ENCODE assay signal across 1 cellular context in the genomic region with DNA sequence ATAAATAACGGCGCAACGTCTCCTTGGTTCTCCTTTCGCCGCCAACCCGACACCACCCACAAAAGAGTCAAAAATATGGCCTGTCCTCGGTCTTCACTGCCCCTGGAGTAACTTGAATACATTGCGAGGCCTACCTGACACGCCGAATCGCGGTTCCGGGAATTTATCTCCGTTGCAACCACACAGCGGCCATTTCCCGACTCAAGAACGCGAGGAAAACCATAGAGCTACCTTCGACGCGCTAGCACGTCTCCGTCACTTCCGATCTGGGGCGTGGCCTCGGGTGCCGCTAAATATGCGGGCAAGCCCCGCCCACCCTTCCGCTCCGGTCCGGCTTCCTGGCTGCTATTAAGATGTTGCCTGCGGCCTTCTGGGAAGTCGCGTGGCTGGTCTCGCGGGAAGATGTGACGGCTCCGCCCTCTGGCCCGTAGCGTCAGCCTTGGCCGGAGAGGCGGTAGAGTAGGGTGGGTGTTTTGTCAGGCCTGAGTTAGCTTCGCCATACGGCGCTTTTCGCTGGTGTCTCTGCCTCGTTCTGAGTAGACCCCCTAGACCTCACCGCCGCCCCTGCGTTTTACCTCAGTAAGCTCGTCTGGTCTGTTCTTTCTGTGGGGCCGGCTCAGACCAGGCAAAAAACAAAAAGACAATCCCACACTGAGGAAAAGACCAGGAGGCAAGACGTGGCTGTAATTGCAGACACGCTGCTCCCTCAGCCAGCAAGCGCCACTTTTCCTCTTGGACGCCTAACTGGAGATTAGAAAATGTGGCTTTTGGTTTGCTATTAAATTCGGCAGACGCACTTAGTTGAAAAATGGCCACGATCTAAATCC.
TF ChIP-seq lines count a peak whose summit lies in the region.

A gene with protein sequence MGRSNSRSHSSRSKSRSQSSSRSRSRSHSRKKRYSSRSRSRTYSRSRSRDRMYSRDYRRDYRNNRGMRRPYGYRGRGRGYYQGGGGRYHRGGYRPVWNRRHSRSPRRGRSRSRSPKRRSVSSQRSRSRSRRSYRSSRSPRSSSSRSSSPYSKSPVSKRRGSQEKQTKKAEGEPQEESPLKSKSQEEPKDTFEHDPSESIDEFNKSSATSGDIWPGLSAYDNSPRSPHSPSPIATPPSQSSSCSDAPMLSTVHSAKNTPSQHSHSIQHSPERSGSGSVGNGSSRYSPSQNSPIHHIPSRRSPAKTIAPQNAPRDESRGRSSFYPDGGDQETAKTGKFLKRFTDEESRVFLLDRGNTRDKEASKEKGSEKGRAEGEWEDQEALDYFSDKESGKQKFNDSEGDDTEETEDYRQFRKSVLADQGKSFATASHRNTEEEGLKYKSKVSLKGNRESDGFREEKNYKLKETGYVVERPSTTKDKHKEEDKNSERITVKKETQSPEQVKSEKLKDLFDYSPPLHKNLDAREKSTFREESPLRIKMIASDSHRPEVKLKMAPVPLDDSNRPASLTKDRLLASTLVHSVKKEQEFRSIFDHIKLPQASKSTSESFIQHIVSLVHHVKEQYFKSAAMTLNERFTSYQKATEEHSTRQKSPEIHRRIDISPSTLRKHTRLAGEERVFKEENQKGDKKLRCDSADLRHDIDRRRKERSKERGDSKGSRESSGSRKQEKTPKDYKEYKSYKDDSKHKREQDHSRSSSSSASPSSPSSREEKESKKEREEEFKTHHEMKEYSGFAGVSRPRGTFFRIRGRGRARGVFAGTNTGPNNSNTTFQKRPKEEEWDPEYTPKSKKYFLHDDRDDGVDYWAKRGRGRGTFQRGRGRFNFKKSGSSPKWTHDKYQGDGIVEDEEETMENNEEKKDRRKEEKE (minus strand): TSS at position 268 of the 827 bp plus-strand sequence. CDS start 9,980 bp downstream, outside the sequence.

TF ChIP-seq in HEK293, 187 proteins besides CTCF, POLR2A, EP300 and RAD21 (continued from another document and continues in another):
- TF ChIP-seq ZNF341 (tag by site-specific recombination; IDR thresholded peaks at IDR 0.05; ENCODE audit: low read depth) (0 out of 2 replicates have a peak, but pooled peaks have one; percentile 18), OSR2 (tag by site-specific recombination; IDR thresholded peaks at IDR 0.05) (no peak), ZNF571 (tag by site-specific recombination; IDR thresholded peaks at IDR 0.05) (no peak), ZNF639 (tag by site-specific recombination; IDR thresholded peaks at IDR 0.05) (peak; percentile 75; the same call in 1 of the 2 replicates), ZSCAN16 (tag by site-specific recombination; IDR thresholded peaks at IDR 0.05) (peak; percentile 12; the same call in 1 of the 2 replicates), PRDM2 (tag by site-specific recombination; IDR thresholded peaks at IDR 0.05; ENCODE audit: borderline replicate concordance) (no peak), GLIS1 (tag by site-specific recombination; IDR thresholded peaks at IDR 0.05) (no peak), ZSCAN23 (tag by site-specific recombination; IDR thresholded peaks at IDR 0.05) (peak; percentile 74; the same call in 1 of the 2 replicates), GLI4 (tag by site-specific recombination; IDR thresholded peaks at IDR 0.05) (0 out of 2 replicates have a peak, but pooled peaks have one; percentile 67), ZNF76 (tag by site-specific recombination; IDR thresholded peaks at IDR 0.05; ENCODE audit: borderline replicate concordance, low read depth) (peak; percentile 89), ZNF239 (tag by site-specific recombination; IDR thresholded peaks at IDR 0.05) (0 out of 2 replicates have a peak, but pooled peaks have one; percentile 21), ZNF280C (tag by site-specific recombination; IDR thresholded peaks at IDR 0.05) (no peak), ZNF292 (tag by site-specific recombination; IDR thresholded peaks at IDR 0.05; ENCODE audit: borderline replicate concordance, low read depth) (no peak), ZSCAN30 (tag by site-specific recombination; IDR thresholded peaks at IDR 0.05) (peak; percentile 28; the same call in 1 of the 2 replicates), ZNF843 (tag by site-specific recombination; IDR thresholded peaks at IDR 0.05) (peak; percentile 64), ZNF585B (tag by site-specific recombination; IDR thresholded peaks at IDR 0.05) (no peak)
- TF ChIP-seq, protein P1, sequence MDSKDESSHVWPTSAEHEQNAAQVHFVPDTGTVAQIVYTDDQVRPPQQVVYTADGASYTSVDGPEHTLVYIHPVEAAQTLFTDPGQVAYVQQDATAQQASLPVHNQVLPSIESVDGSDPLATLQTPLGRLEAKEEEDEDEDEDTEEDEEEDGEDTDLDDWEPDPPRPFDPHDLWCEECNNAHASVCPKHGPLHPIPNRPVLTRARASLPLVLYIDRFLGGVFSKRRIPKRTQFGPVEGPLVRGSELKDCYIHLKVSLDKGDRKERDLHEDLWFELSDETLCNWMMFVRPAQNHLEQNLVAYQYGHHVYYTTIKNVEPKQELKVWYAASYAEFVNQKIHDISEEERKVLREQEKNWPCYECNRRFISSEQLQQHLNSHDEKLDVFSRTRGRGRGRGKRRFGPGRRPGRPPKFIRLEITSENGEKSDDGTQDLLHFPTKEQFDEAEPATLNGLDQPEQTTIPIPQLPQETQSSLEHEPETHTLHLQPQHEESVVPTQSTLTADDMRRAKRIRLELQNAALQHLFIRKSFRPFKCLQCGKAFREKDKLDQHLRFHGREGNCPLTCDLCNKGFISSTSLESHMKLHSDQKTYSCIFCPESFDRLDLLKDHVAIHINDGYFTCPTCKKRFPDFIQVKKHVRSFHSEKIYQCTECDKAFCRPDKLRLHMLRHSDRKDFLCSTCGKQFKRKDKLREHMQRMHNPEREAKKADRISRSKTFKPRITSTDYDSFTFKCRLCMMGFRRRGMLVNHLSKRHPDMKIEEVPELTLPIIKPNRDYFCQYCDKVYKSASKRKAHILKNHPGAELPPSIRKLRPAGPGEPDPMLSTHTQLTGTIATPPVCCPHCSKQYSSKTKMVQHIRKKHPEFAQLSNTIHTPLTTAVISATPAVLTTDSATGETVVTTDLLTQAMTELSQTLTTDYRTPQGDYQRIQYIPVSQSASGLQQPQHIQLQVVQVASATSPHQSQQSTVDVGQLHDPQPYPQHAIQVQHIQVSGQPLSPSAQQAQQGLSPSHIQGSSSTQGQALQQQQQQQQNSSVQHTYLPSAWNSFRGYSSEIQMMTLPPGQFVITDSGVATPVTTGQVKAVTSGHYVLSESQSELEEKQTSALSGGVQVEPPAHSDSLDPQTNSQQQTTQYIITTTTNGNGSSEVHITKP (tag by site-specific recombination; IDR thresholded peaks at IDR 0.05) = peak; percentile 74
- TF ChIP-seq, protein P2, sequence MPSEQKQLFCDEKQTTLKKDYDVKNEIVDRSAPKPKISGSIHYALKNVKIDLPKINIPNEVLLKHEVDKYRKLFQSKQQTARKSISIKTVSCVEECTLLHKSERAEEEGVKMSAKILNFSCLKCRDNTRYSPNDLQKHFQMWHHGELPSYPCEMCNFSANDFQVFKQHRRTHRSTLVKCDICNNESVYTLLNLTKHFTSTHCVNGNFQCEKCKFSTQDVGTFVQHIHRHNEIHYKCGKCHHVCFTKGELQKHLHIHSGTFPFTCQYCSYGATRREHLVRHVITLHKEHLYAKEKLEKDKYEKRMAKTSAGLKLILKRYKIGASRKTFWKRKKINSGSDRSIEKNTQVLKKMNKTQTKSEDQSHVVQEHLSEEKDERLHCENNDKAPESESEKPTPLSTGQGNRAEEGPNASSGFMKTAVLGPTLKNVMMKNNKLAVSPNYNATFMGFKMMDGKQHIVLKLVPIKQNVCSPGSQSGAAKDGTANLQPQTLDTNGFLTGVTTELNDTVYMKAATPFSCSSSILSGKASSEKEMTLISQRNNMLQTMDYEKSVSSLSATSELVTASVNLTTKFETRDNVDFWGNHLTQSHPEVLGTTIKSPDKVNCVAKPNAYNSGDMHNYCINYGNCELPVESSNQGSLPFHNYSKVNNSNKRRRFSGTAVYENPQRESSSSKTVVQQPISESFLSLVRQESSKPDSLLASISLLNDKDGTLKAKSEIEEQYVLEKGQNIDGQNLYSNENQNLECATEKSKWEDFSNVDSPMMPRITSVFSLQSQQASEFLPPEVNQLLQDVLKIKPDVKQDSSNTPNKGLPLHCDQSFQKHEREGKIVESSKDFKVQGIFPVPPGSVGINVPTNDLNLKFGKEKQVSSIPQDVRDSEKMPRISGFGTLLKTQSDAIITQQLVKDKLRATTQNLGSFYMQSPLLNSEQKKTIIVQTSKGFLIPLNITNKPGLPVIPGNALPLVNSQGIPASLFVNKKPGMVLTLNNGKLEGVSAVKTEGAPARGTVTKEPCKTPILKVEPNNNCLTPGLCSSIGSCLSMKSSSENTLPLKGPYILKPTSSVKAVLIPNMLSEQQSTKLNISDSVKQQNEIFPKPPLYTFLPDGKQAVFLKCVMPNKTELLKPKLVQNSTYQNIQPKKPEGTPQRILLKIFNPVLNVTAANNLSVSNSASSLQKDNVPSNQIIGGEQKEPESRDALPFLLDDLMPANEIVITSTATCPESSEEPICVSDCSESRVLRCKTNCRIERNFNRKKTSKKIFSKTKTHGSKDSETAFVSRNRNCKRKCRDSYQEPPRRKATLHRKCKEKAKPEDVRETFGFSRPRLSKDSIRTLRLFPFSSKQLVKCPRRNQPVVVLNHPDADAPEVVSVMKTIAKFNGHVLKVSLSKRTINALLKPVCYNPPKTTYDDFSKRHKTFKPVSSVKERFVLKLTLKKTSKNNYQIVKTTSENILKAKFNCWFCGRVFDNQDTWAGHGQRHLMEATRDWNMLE (tag by site-specific recombination; conservative IDR thresholded peaks at IDR 0.05; ENCODE audit: low read depth) = peak; percentile 65
- TF ChIP-seq, protein P3, sequence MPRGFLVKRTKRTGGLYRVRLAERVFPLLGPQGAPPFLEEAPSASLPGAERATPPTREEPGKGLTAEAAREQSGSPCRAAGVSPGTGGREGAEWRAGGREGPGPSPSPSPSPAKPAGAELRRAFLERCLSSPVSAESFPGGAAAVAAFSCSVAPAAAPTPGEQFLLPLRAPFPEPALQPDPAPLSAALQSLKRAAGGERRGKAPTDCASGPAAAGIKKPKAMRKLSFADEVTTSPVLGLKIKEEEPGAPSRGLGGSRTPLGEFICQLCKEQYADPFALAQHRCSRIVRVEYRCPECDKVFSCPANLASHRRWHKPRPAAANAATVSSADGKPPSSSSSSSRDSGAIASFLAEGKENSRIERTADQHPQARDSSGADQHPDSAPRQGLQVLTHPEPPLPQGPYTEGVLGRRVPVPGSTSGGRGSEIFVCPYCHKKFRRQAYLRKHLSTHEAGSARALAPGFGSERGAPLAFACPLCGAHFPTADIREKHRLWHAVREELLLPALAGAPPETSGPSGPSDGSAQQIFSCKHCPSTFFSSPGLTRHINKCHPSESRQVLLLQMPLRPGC (tag by site-specific recombination; IDR thresholded peaks at IDR 0.05) = peak; percentile 19; the same call in 1 of the 2 replicates
